Comparison of ENCODE assay signal across 8 cellular contexts in the genomic region with DNA sequence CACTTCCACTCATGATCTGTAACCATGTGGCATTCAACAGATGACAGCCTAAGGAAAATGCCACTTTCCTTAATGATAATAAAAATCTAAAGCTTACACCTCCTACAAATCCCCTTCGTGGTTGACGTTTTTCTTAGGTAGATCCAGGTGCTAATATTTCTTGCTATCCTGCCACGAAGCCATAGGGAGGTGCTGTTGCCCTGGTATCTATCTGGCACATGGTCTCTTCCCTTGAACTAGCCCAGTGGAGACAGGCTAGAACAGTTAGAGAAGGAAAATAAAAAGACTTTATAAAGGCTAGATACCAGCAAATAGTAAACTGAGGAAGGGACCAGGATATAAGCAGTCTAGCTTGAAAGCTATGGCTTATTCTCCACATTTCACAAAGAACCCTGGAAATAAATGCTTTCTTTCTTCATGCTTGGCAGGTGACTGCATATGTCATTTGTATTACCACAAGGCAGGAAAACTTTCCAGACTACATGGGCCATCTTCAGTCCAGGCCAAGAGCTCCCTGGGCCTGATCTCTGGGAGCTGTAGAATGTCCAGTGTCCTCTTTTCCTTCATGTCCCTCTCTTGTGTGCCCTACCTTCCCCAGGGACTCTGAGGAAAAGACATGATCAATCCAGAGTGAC. TPM values are rescaled to one million over a fixed set of nuclear protein-coding genes. Genes with fewer than 3 reads are reported as not detected.
DNase-seq lines count a peak whose midpoint lies in the region; ATAC-seq and TF ChIP-seq lines count a peak whose summit lies in the region.

No MANE protein-coding gene starts in this region.

- TF ChIP-seq CTCF in choroid plexus epithelial cell (conservative IDR thresholded peaks at IDR 0.05; ENCODE audit: low read depth, low read length): peak; percentile 78
- peak; percentile 63 for TF ChIP-seq CTCF in neural progenitor cell (IDR thresholded peaks at IDR 0.05)
- TF ChIP-seq CTCF in omental fat pad (IDR thresholded peaks at IDR 0.05): no peak
- no peak for TF ChIP-seq CTCF in brain microvascular endothelial cell (IDR thresholded peaks at IDR 0.05; ENCODE audit: low read depth, low read length, missing control alignments)

- H2AFZ ChIP-seq in neural progenitor cell (replicated peaks): no peak overlapping the region

- DNase-seq in COR-L47 (lab: John Stamatoyannopoulos, UW) (peak; percentile 30), NCI-H2196 (lab: John Stamatoyannopoulos, UW; ENCODE audit: unreplicated experiment) (peak; percentile 36), choroid plexus epithelial cell (ENCODE audit: low read depth) (peak; percentile 80), neural progenitor cell (ENCODE audit: low spot score) (peak; percentile 53), omental fat pad (ENCODE audit: low spot score) (no peak), brain microvascular endothelial cell (no peak)
- no peak for DNase-seq in stimulated activated CD4-positive, alpha-beta T cell treated with anti-CD3 and anti-CD28 coated beads, Interleukin-12 subunit alpha, Interleukin-12 subunit beta, amount 100 ng/mL, for 4 hours

- H3K36me3 ChIP-seq in neural progenitor cell (no peaks in the 10 kb centered on the region), brain microvascular endothelial cell (replicated peaks) (no peaks in the 10 kb centered on the region)

- no peaks in the 10 kb centered on the region for H3K4me1 Mint-ChIP-seq in neural progenitor cell

- H3F3A ChIP-seq in neural progenitor cell (ENCODE audit: low read depth): no peaks in the 10 kb centered on the region

- no peak overlapping the region for H3K27ac Mint-ChIP-seq in neural progenitor cell

- H3K9me3 Mint-ChIP-seq in neural progenitor cell: no peaks in the 10 kb centered on the region

- in situ Hi-C loops in brain microvascular endothelial cell (cut with HindIII; ENCODE audit: low pct_ligation_motif_present, low sequenced_read_pairs): no loop called here

- no peaks in the 10 kb centered on the region for H4K20me1 ChIP-seq in neural progenitor cell (ENCODE audit: low read depth)

- H3K4me3 Mint-ChIP-seq in neural progenitor cell: no peak overlapping the region

- no peak overlapping the region for H3K9ac ChIP-seq in neural progenitor cell

- H3K4me3 ChIP-seq in choroid plexus epithelial cell (ENCODE audit: low read depth, low read length): no peak overlapping the region
- no peak overlapping the region for H3K4me3 ChIP-seq in neural progenitor cell
- H3K4me3 ChIP-seq in brain microvascular endothelial cell (ENCODE audit: low read depth, low read length): no peak overlapping the region

- no peaks in the 10 kb centered on the region for H3K9me3 ChIP-seq in neural progenitor cell (ENCODE audit: low read depth)

- no peaks in the 10 kb centered on the region for H3K4me1 ChIP-seq in neural progenitor cell

- peak; percentile 53 for ATAC-seq in GM21619 (IDR thresholded peaks at IDR 0.05; ENCODE audit: unreplicated experiment)
- no peak for ATAC-seq in omental fat pad (ENCODE audit: low FRiP score)

- H3K27me3 ChIP-seq in neural progenitor cell (no peaks in the 10 kb centered on the region), brain microvascular endothelial cell (replicated peaks) (no peaks in the 10 kb centered on the region)

- H3K36me3 Mint-ChIP-seq in neural progenitor cell: no peaks in the 10 kb centered on the region

- H3K4me2 ChIP-seq in neural progenitor cell: no peak overlapping the region

- H3K27me3 Mint-ChIP-seq in neural progenitor cell (ENCODE audit: insufficient read depth, low read depth): peaks cover 2% of the 10 kb centered on the region

- H3K79me2 ChIP-seq in neural progenitor cell (ENCODE audit: low read depth): no peaks in the 10 kb centered on the region

- H3K27ac ChIP-seq in neural progenitor cell (no peak overlapping the region), brain microvascular endothelial cell (no peak overlapping the region)

RNA-seq across cellular contexts. Expression of gene SPIC, which starts 15.3 kb away (rescaled TPM):
- total RNA-seq in neural progenitor cell (ENCODE audit: low replicate concordance) (not detected in 2 replicates), omental fat pad (not detected)

Comparison
In these comparisons a context has a peak if more than half of its experiments do, and no peak if none do; other contexts are left out.
1. DNase-seq: peak in COR-L47 (single experiment), NCI-H2196 (single experiment), choroid plexus epithelial cell (single experiment) and neural progenitor cell (single experiment); none in omental fat pad (single experiment), brain microvascular endothelial cell (single experiment) and stimulated activated CD4-positive, alpha-beta T cell treated with anti-CD3 and anti-CD28 coated beads, Interleukin-12 subunit alpha, Interleukin-12 subunit beta, amount 100 ng/mL, for 4 hours (single experiment).
2. CTCF ChIP-seq: peak in choroid plexus epithelial cell (single experiment) and neural progenitor cell (single experiment); none in omental fat pad (0 of 3) and brain microvascular endothelial cell (single experiment).